25 cellular contexts compared by ENCODE assay signal in the genomic region with DNA sequence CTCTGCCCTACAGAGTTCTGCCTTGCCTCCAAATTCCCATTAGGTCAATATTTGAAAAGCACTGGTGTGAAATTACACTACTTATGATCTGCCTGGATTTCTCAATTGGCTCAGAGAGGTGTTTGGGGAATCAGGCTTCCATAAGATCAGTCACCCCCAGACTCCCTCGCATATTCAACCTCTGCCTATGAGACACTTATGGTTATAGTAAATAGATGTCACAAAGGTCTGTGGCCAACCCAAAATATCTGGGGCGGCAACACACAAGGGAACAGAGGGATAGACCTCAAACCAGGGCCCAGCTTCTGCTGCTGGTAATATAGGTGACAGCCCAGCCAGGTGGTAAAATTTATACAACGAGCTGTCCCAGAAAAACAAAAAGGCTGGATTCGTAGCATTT.
DNase-seq lines count a peak whose midpoint lies in the region; TF ChIP-seq lines count a peak whose summit lies in the region.
"Had no signal": no experiment of that assay in that cellular context is flagged by ENCODE, and none has a peak within 500 bp of the region (broad histone marks: within the 10 kb centered on the region; RNA-seq: fewer than 3 reads in every experiment).

No MANE protein-coding gene starts in this region.

- no peak for TF ChIP-seq EP300 in esophagus muscularis mucosa (IDR thresholded peaks at IDR 0.05)

- 100% methylated on average over 4 of the region's 4 CpGs for WGBS in esophagus muscularis mucosa

- no peaks in the 10 kb centered on the region for H3K36me3 Mint-ChIP-seq in activated T-helper 1 cell treated with anti-CD3 and anti-CD28 coated beads, Interleukin-12 subunit alpha, Interleukin-12 subunit beta, Interleukin-2, Interleukin-4 antibody, amounts not matched to agents 30 ng/mL and 10 ng/mL and 1 ng/mL, durations not matched to agents 14 hours and 24 hours and 36 hours (ENCODE audit: low read depth)
- H3K36me3 Mint-ChIP-seq: CD4-positive, alpha-beta memory T cell; CD4-positive, CD25-positive, alpha-beta regulatory T cell; CD8-positive, alpha-beta memory T cell had no signal

- H3K9me3 ChIP-seq in HEK293 (ENCODE audit: control insufficient read depth, insufficient read depth, low read depth, low read length) (no peaks in the 10 kb centered on the region), esophagus muscularis mucosa (no peaks in the 10 kb centered on the region)
- H3K9me3 ChIP-seq: A549; BLaER1 treated with 17β-estradiol and CSF1 and Interleukin-3, amounts not matched to agents 10 nM and 100 nM had no signal

- DNase-seq in NCI-H1092 treated with DMSO at 0.1 percent for 48 hours (lab: John Stamatoyannopoulos, UW) (peak; percentile 25), NCI-H1092 (lab: John Stamatoyannopoulos, UW) (no peak), ecto neural progenitor cell (ENCODE audit: low spot score) (peak; percentile 31), islet precursor cell (peak; percentile 12), NK-92 (lab: John Stamatoyannopoulos, UW; ENCODE audit: unreplicated experiment) (no peak), esophagus muscularis mucosa (ENCODE audit: extremely low spot score) (no peak)
- DNase-seq in activated T-helper 1 cell treated with anti-CD3 and anti-CD28 coated beads, Interleukin-12 subunit alpha, Interleukin-12 subunit beta, Interleukin-2, Interleukin-4 antibody, amounts not matched to agents 30 ng/mL and 10 ng/mL and 1 ng/mL, durations not matched to agents 14 hours and 24 hours and 36 hours (ENCODE audit: low spot score) = no peak
- DNase-seq: AML-193; CD4-positive, alpha-beta memory T cell; CD4-positive, CD25-positive, alpha-beta regulatory T cell; CD8-positive, alpha-beta memory T cell; COR-L47; DMS 273 treated with DMSO at 0.1 percent for 48 hours; DMS153; DMS53; DMS79; DND-41; EL; GDM1 had no signal

- H3K27ac Mint-ChIP-seq in activated T-helper 1 cell treated with anti-CD3 and anti-CD28 coated beads, Interleukin-12 subunit alpha, Interleukin-12 subunit beta, Interleukin-2, Interleukin-4 antibody, amounts not matched to agents 30 ng/mL and 10 ng/mL and 1 ng/mL, durations not matched to agents 14 hours and 24 hours and 36 hours = no peak overlapping the region
- H3K27ac Mint-ChIP-seq: B cell; CD4-positive, alpha-beta memory T cell; CD4-positive, CD25-positive, alpha-beta regulatory T cell; CD8-positive, alpha-beta memory T cell had no signal

- CTCF ChIA-PET in HEK293 (lab: Yijun Ruan, JAX) = no interaction called here

- H3K27ac ChIP-seq in HEK293 (ENCODE audit: extremely low read depth, low read depth, low read length) (no peak overlapping the region), esophagus muscularis mucosa (replicated peaks in 1 of 4) (peak overlapping the region in 2 of 4 donors; percentile 85 to 91)
- H3K27ac ChIP-seq: 22Rv1; A549; BLaER1 treated with 17β-estradiol and CSF1 and Interleukin-3, amounts not matched to agents 10 nM and 100 nM had no signal

- H3K4me1 ChIP-seq in HEK293 (ENCODE audit: control insufficient read depth, insufficient read depth, low read length) = no peaks in the 10 kb centered on the region
- H3K4me1 ChIP-seq in esophagus muscularis mucosa = peaks cover 8 to 68% (median 65%) of the 10 kb centered on the region in 4 donors
- H3K4me1 ChIP-seq: A549 had no signal

- H3K27me3 ChIP-seq in esophagus muscularis mucosa = no peaks in the 10 kb centered on the region
- H3K27me3 ChIP-seq: BLaER1 treated with 17β-estradiol and CSF1 and Interleukin-3, amounts not matched to agents 10 nM and 100 nM had no signal

- no peaks in the 10 kb centered on the region for H3K36me3 ChIP-seq in HEK293 (ENCODE audit: control insufficient read depth in 2 of 2, insufficient read depth in 1 of 2, low read length in 2 of 2)
- no peaks in the 10 kb centered on the region for H3K36me3 ChIP-seq in esophagus muscularis mucosa
- H3K36me3 ChIP-seq: BLaER1 treated with 17β-estradiol and CSF1 and Interleukin-3, amounts not matched to agents 10 nM and 100 nM had no signal

- TF ChIP-seq POLR2A in esophagus muscularis mucosa (IDR thresholded peaks at IDR 0.05; ENCODE audit: low read depth) = no peak

- no peaks in the 10 kb centered on the region for H3K4me1 Mint-ChIP-seq in activated T-helper 1 cell treated with anti-CD3 and anti-CD28 coated beads, Interleukin-12 subunit alpha, Interleukin-12 subunit beta, Interleukin-2, Interleukin-4 antibody, amounts not matched to agents 30 ng/mL and 10 ng/mL and 1 ng/mL, durations not matched to agents 14 hours and 24 hours and 36 hours (ENCODE audit: low read depth)
- H3K4me1 Mint-ChIP-seq: B cell; CD4-positive, alpha-beta memory T cell; CD4-positive, CD25-positive, alpha-beta regulatory T cell; CD8-positive, alpha-beta memory T cell had no signal

- no peaks in the 10 kb centered on the region for H3K9me3 Mint-ChIP-seq in activated T-helper 1 cell treated with anti-CD3 and anti-CD28 coated beads, Interleukin-12 subunit alpha, Interleukin-12 subunit beta, Interleukin-2, Interleukin-4 antibody, amounts not matched to agents 30 ng/mL and 10 ng/mL and 1 ng/mL, durations not matched to agents 14 hours and 24 hours and 36 hours
- H3K9me3 Mint-ChIP-seq: CD4-positive, alpha-beta memory T cell; CD8-positive, alpha-beta memory T cell had no signal

- intact Hi-C loops in activated T-helper 1 cell treated with anti-CD3 and anti-CD28 coated beads, Interleukin-12 subunit alpha, Interleukin-12 subunit beta, Interleukin-2, Interleukin-4 antibody, amounts not matched to agents 30 ng/mL and 10 ng/mL and 1 ng/mL, durations not matched to agents 14 hours and 24 hours and 36 hours (cut with micrococcal nuclease) = no loop called here
- intact Hi-C loops in esophagus muscularis mucosa (cut with DNase I) = no loop called here

- no peak overlapping the region for H3K4me3 Mint-ChIP-seq in activated T-helper 1 cell treated with anti-CD3 and anti-CD28 coated beads, Interleukin-12 subunit alpha, Interleukin-12 subunit beta, Interleukin-2, Interleukin-4 antibody, amounts not matched to agents 30 ng/mL and 10 ng/mL and 1 ng/mL, durations not matched to agents 14 hours and 24 hours and 36 hours
- H3K4me3 Mint-ChIP-seq: B cell; CD4-positive, alpha-beta memory T cell; CD4-positive, CD25-positive, alpha-beta regulatory T cell had no signal

- H3K4me3 ChIP-seq in HEK293 (ENCODE audit: low read depth, low read length) (no peak overlapping the region), esophagus muscularis mucosa (no peak overlapping the region)
- H3K4me3 ChIP-seq: A549; BLaER1 treated with 17β-estradiol and CSF1 and Interleukin-3, amounts not matched to agents 10 nM and 100 nM; GM12878 had no signal

- POLR2A ChIA-PET in HEK293 (lab: Yijun Ruan, JAX) = no interaction called here

- no peak for TF ChIP-seq CTCF in HEK293 (tag by site-specific recombination; IDR thresholded peaks at IDR 0.05)
- no peak for TF ChIP-seq CTCF in esophagus muscularis mucosa (IDR thresholded peaks at IDR 0.05)

- peaks cover 2% of the 10 kb centered on the region for H3K27me3 Mint-ChIP-seq in activated T-helper 1 cell treated with anti-CD3 and anti-CD28 coated beads, Interleukin-12 subunit alpha, Interleukin-12 subunit beta, Interleukin-2, Interleukin-4 antibody, amounts not matched to agents 30 ng/mL and 10 ng/mL and 1 ng/mL, durations not matched to agents 14 hours and 24 hours and 36 hours (ENCODE audit: insufficient read depth)

TF ChIP-seq in HEK293, 187 proteins besides CTCF, POLR2A, EP300 and RAD21:
- TF ChIP-seq, protein P1, sequence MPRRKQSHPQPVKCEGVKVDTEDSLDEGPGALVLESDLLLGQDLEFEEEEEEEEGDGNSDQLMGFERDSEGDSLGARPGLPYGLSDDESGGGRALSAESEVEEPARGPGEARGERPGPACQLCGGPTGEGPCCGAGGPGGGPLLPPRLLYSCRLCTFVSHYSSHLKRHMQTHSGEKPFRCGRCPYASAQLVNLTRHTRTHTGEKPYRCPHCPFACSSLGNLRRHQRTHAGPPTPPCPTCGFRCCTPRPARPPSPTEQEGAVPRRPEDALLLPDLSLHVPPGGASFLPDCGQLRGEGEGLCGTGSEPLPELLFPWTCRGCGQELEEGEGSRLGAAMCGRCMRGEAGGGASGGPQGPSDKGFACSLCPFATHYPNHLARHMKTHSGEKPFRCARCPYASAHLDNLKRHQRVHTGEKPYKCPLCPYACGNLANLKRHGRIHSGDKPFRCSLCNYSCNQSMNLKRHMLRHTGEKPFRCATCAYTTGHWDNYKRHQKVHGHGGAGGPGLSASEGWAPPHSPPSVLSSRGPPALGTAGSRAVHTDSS (tag by site-specific recombination; IDR thresholded peaks at IDR 0.05) = no peak
- 0 out of 2 replicates have a peak, but pooled peaks have one; percentile 44 for TF ChIP-seq ZNF112 (tag by site-specific recombination; IDR thresholded peaks at IDR 0.05)
TF ChIP-seq in HEK293: peak in this region for 1.

Comparison
In these comparisons a context has a peak if more than half of its experiments do, and no peak if none do; other contexts are left out.
1. DNase-seq: peak in NCI-H1092 treated with DMSO at 0.1 percent for 48 hours (single experiment), ecto neural progenitor cell (single experiment) and islet precursor cell (single experiment); none in NCI-H1092 (single experiment), activated T-helper 1 cell treated with anti-CD3 and anti-CD28 coated beads, Interleukin-12 subunit alpha, Interleukin-12 subunit beta, Interleukin-2, Interleukin-4 antibody, amounts not matched to agents 30 ng/mL and 10 ng/mL and 1 ng/mL, durations not matched to agents 14 hours and 24 hours and 36 hours (single experiment), NK-92 (single experiment) and esophagus muscularis mucosa (single experiment).